ENCODE assay signal across 15 cellular contexts in genomic region chr15:56286213-56286612, GRCh38. TPM values are rescaled to one million over a fixed set of nuclear protein-coding genes. Genes with fewer than 3 reads are reported as not detected.
DNase-seq lines count a peak whose midpoint lies in the region; ATAC-seq and TF ChIP-seq lines count a peak whose summit lies in the region.
"Had no signal": no experiment of that assay in that cellular context is flagged by ENCODE, and none has a peak within 500 bp of the region (broad histone marks: within the 10 kb centered on the region; RNA-seq: fewer than 3 reads in every experiment).

No MANE protein-coding gene starts in this region.

- H3K27me3 Mint-ChIP-seq in effector memory CD8-positive, alpha-beta T cell: peaks cover 15 to 31% of the 10 kb centered on the region in 2 donors

- no peaks in the 10 kb centered on the region for H3K79me2 ChIP-seq in OCI-LY3 (ENCODE audit: low read length)

- no peak overlapping the region for H3K27ac Mint-ChIP-seq in effector memory CD8-positive, alpha-beta T cell
- H3K27ac Mint-ChIP-seq: CD4-positive, alpha-beta memory T cell had no signal

- H3K27me3 ChIP-seq in AG04450 (ENCODE audit: control insufficient read depth, insufficient read depth, low read length): no peaks in the 10 kb centered on the region
- H3K27me3 ChIP-seq in OCI-LY3 (ENCODE audit: low read depth, low read length): no peaks in the 10 kb centered on the region
- no peaks in the 10 kb centered on the region for H3K27me3 ChIP-seq in stomach
- no peaks in the 10 kb centered on the region for H3K27me3 ChIP-seq in dorsolateral prefrontal cortex
- H3K27me3 ChIP-seq: uterus had no signal

- H3K4me3 ChIP-seq in AG04450 (ENCODE audit: low read depth, low read length) (no peak overlapping the region), OCI-LY3 (ENCODE audit: low read length) (no peak overlapping the region), epithelial cell of proximal tubule (ENCODE audit: low read depth, low read length) (no peak overlapping the region), stomach (no peak overlapping the region), dorsolateral prefrontal cortex (no peak overlapping the region)
- H3K4me3 ChIP-seq: uterus had no signal

- H3K9me3 Mint-ChIP-seq in effector memory CD8-positive, alpha-beta T cell: peaks cover 8 to 9% of the 10 kb centered on the region in 2 donors

- TF ChIP-seq CTCF in AG04450 (IDR thresholded peaks at IDR 0.05; ENCODE audit: low read depth, low read length): 0 out of 2 replicates have a peak, but pooled peaks have one; percentile 18
- TF ChIP-seq CTCF in GM12873 (IDR thresholded peaks at IDR 0.05; ENCODE audit: insufficient read depth, low read depth, low read length, missing control alignments): peak; percentile 52
- peak; percentile 41 for TF ChIP-seq CTCF in OCI-LY3 (IDR thresholded peaks at IDR 0.05; ENCODE audit: low read depth, low read length)
- TF ChIP-seq CTCF in epithelial cell of proximal tubule (conservative IDR thresholded peaks at IDR 0.05; ENCODE audit: low read depth, low read length): peak; percentile 44
- no peak for TF ChIP-seq CTCF in stomach (IDR thresholded peaks at IDR 0.05)
- no peak for TF ChIP-seq CTCF in dorsolateral prefrontal cortex (IDR thresholded peaks at IDR 0.05 in 54 of 56, conservative IDR thresholded peaks at IDR 0.05 in 2 of 56; ENCODE audit: low read depth in 1 of 56, partially characterized antibody in 56 of 56)

- TF ChIP-seq EP300 in stomach (IDR thresholded peaks at IDR 0.05): no peak

- H4K20me1 ChIP-seq in OCI-LY3 (ENCODE audit: insufficient read depth, low read length): no peaks in the 10 kb centered on the region

- no peaks in the 10 kb centered on the region for H3K4me1 ChIP-seq in OCI-LY3 (ENCODE audit: low read length)
- no peaks in the 10 kb centered on the region for H3K4me1 ChIP-seq in stomach
- H3K4me1 ChIP-seq: uterus had no signal

- H3K4me2 ChIP-seq in OCI-LY3 (ENCODE audit: low read length): no peak overlapping the region

- H3K36me3 ChIP-seq in OCI-LY3 (replicated peaks; ENCODE audit: low read depth, low read length) (no peaks in the 10 kb centered on the region), stomach (no peaks in the 10 kb centered on the region)
- H3K36me3 ChIP-seq: uterus had no signal

- no peak overlapping the region for H2AFZ ChIP-seq in OCI-LY3 (ENCODE audit: low read depth, low read length)

- ATAC-seq in effector memory CD8-positive, alpha-beta T cell (replicated peaks): no peak
- ATAC-seq: left cardiac atrium had no signal

- no peaks in the 10 kb centered on the region for H3K36me3 Mint-ChIP-seq in effector memory CD8-positive, alpha-beta T cell (ENCODE audit: insufficient read depth)

- POLR2A ChIA-PET in AG04450 (lab: Yijun Ruan, JAX): no interaction called here

- DNase-seq in AG04450 (ENCODE audit: low read depth, low spot score): no peak
- no peak for DNase-seq in epithelial cell of proximal tubule (ENCODE audit: low read depth)
- no peak for DNase-seq in stomach
- no peak for DNase-seq in effector memory CD8-positive, alpha-beta T cell
- DNase-seq in NCI-H748 (lab: John Stamatoyannopoulos, UW; ENCODE audit: unreplicated experiment): no peak
- no peak for DNase-seq in dorsolateral prefrontal cortex
- DNase-seq: activated CD4-positive, alpha-beta T cell treated with anti-CD3 and anti-CD28 coated beads, Interleukin-2, amount 50 U/mL, for 4 hours; activated naive CD4-positive, alpha-beta T cell; CD4-positive, alpha-beta memory T cell; left cardiac atrium; NCI-H1092 treated with DMSO at 0.1 percent for 48 hours; stimulated activated CD4-positive, alpha-beta T cell treated with anti-CD3 and anti-CD28 coated beads, Interleukin-12 subunit alpha, Interleukin-12 subunit beta, amount 100 ng/mL, for 4 hours; uterus had no signal

- no peaks in the 10 kb centered on the region for H3K4me1 Mint-ChIP-seq in effector memory CD8-positive, alpha-beta T cell (ENCODE audit: low read depth in 2 of 2)
- H3K4me1 Mint-ChIP-seq: CD4-positive, alpha-beta memory T cell had no signal

- H3K4me3 Mint-ChIP-seq in effector memory CD8-positive, alpha-beta T cell: no peak overlapping the region
- H3K4me3 Mint-ChIP-seq: CD4-positive, alpha-beta memory T cell had no signal

- CTCF ChIA-PET in AG04450 (lab: Charles Lee): no interaction called here

- no peaks in the 10 kb centered on the region for H3K9me3 ChIP-seq in AG04450 (ENCODE audit: control insufficient read depth, insufficient read depth, low read length)
- H3K9me3 ChIP-seq in OCI-LY3 (ENCODE audit: insufficient read depth, low read length): peaks cover 8% of the 10 kb centered on the region; the same call in 1 of the 2 replicates
- H3K9me3 ChIP-seq in stomach: peaks cover 0 to 14% (median 9%) of the 10 kb centered on the region in 4 donors
- H3K9me3 ChIP-seq: uterus had no signal

- TF ChIP-seq POLR2A in stomach (IDR thresholded peaks at IDR 0.05): no peak

- intact Hi-C loops in stomach (cut with DNase I; ENCODE audit: low total_unique reads): no loop called here
- intact Hi-C loops in dorsolateral prefrontal cortex (cut with DNase I): no loop called here

- no peak overlapping the region for H3K9ac ChIP-seq in OCI-LY3 (ENCODE audit: low read length)

- WGBS in stomach, 5 donors: 69 to 82% (median 80%) methylated on average over 3 of the region's 3 CpGs

- no peak overlapping the region for H3K27ac ChIP-seq in AG04450 (ENCODE audit: low read depth, low read length)
- H3K27ac ChIP-seq in OCI-LY3 (ENCODE audit: low read length): no peak overlapping the region
- H3K27ac ChIP-seq in stomach: no peak overlapping the region
- no peak overlapping the region for H3K27ac ChIP-seq in dorsolateral prefrontal cortex
- H3K27ac ChIP-seq: uterus had no signal

RNA-seq across cellular contexts. Expression of gene RFX7, which starts 42.5 kb away (rescaled TPM):
- 9.1 and 10.5 TPM in 2 replicates for polyA plus RNA-seq in AG04450 (2011; rRNA removed)
- polyA minus RNA-seq in AG04450 (2011; rRNA and poly(A)+ RNA removed): 32.9 and 37.7 TPM in 2 replicates
- total RNA-seq in epithelial cell of proximal tubule: 4.8 TPM in 2 replicates
- 10 to 100 TPM in 3 of 5 donors, 1 to 10 TPM in 1, under 1 TPM in 1; 0.58 to 41.4 (median 11.9) TPM for total RNA-seq in stomach
- polyA plus RNA-seq in stomach: 1 to 10 TPM; 1.1 to 1.6 (median 1.4) TPM
- total RNA-seq in dorsolateral prefrontal cortex: 10 to 100 TPM; 17.9 to 38.0 (median 26.5) TPM

Comparison
In these comparisons a context has a peak if more than half of its experiments do, and no peak if none do; other contexts are left out.
1. CTCF ChIP-seq: peak in AG04450 (single experiment), GM12873 (single experiment), OCI-LY3 (single experiment) and epithelial cell of proximal tubule (single experiment); none in stomach (0 of 7) and dorsolateral prefrontal cortex (0 of 56).